11 cellular contexts compared by ENCODE assay signal in the genomic region with DNA sequence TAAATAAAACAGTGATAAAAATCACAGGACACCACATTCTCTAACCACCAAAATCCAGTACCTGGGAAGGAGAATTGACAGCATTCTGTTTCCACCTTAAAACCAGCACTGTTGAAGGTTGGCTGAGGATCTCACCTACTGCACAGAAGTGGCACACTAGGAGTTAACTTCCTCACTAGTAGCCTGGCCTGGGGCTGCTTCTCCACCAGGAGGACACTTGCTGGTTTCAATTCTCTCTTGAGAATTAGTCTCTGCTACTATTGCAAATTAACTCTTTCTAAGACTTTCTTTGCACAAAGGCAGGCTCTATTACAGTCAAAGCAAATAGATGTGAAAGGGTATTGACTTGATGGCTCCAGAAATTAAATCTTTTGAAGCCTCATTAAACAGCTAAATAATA. TPM values are rescaled to one million over a fixed set of nuclear protein-coding genes. Genes with fewer than 3 reads are reported as not detected.
DNase-seq lines count a peak whose midpoint lies in the region; ATAC-seq and TF ChIP-seq lines count a peak whose summit lies in the region.
"Had no signal": no experiment of that assay in that cellular context is flagged by ENCODE, and none has a peak within 500 bp of the region (broad histone marks: within the 10 kb centered on the region; RNA-seq: fewer than 3 reads in every experiment).

No MANE protein-coding gene starts in this region.

- H3K27ac ChIP-seq in GM23338 (ENCODE audit: low read depth): no peak overlapping the region
- no peak overlapping the region for H3K27ac ChIP-seq in neural cell (ENCODE audit: low read length)
- H3K27ac ChIP-seq: foreskin keratinocyte had no signal

- H3K79me2 ChIP-seq in GM23338 (replicated peaks; ENCODE audit: insufficient read depth) (peaks cover 14% of the 10 kb centered on the region), neural cell (replicated peaks; ENCODE audit: insufficient read depth, low read length) (peaks cover 16% of the 10 kb centered on the region)

- H3F3A ChIP-seq in GM23338 (replicated peaks; ENCODE audit: low read depth): no peaks in the 10 kb centered on the region
- H3F3A ChIP-seq in neural cell (ENCODE audit: insufficient read depth, low read length, poor library complexity, severe bottlenecking): no peaks in the 10 kb centered on the region

- no peaks in the 10 kb centered on the region for H3K9me3 Mint-ChIP-seq in GM23338
- H3K9me3 Mint-ChIP-seq in dendritic cell treated with granulocyte-macrophage colony-stimulating factor and Interleukin-4, amounts not matched to agents 40 ng/mL and 50 ng/mL, for 4 days: no peaks in the 10 kb centered on the region
- no peaks in the 10 kb centered on the region for H3K9me3 Mint-ChIP-seq in activated CD8-positive, alpha-beta memory T cell treated with anti-CD3 and anti-CD28 coated beads, Interleukin-2, amount 10 ng/mL, durations not matched to agents 7 days and 5 days (ENCODE audit: low read depth)

- no peaks in the 10 kb centered on the region for H3K9me3 ChIP-seq in neural cell (ENCODE audit: low read length)

- H3K27me3 ChIP-seq in GM23338 (ENCODE audit: insufficient read depth) (no peaks in the 10 kb centered on the region), neural cell (ENCODE audit: insufficient read depth, low read depth, low read length) (no peaks in the 10 kb centered on the region)

- H3K4me2 ChIP-seq in GM23338 (no peak overlapping the region), neural cell (ENCODE audit: low read length) (no peak overlapping the region)

- peaks cover 44% of the 10 kb centered on the region for H3K4me1 ChIP-seq in GM23338 (ENCODE audit: insufficient read depth)

- no peaks in the 10 kb centered on the region; the same call in 2 of the 3 replicates for H3K36me3 Mint-ChIP-seq in GM23338 (ENCODE audit: low read depth)
- peaks cover 27% of the 10 kb centered on the region for H3K36me3 Mint-ChIP-seq in dendritic cell treated with granulocyte-macrophage colony-stimulating factor and Interleukin-4, amounts not matched to agents 40 ng/mL and 50 ng/mL, for 4 days (ENCODE audit: low read depth)
- H3K36me3 Mint-ChIP-seq in activated CD8-positive, alpha-beta memory T cell treated with anti-CD3 and anti-CD28 coated beads, Interleukin-2, amount 10 ng/mL, durations not matched to agents 7 days and 5 days: peaks cover 3% of the 10 kb centered on the region

- no peak overlapping the region for H2AFZ ChIP-seq in GM23338
- no peak overlapping the region for H2AFZ ChIP-seq in neural cell (ENCODE audit: low read depth, low read length)

- peaks cover 10% of the 10 kb centered on the region for H3K27me3 Mint-ChIP-seq in GM23338 (ENCODE audit: insufficient read depth, low read depth, poor library complexity)
- peaks cover 49% of the 10 kb centered on the region for H3K27me3 Mint-ChIP-seq in dendritic cell treated with granulocyte-macrophage colony-stimulating factor and Interleukin-4, amounts not matched to agents 40 ng/mL and 50 ng/mL, for 4 days
- H3K27me3 Mint-ChIP-seq in activated CD8-positive, alpha-beta memory T cell treated with anti-CD3 and anti-CD28 coated beads, Interleukin-2, amount 10 ng/mL, durations not matched to agents 7 days and 5 days: peaks cover 38% of the 10 kb centered on the region

- H3K36me3 ChIP-seq in GM23338 (ENCODE audit: insufficient read depth) (no peaks in the 10 kb centered on the region), neural cell (ENCODE audit: insufficient read depth, low read length) (no peaks in the 10 kb centered on the region)

- H3K4me3 ChIP-seq in GM23338 (no peak overlapping the region), neural cell (ENCODE audit: low read length) (no peak overlapping the region)

- CTCF ChIA-PET in activated CD8-positive, alpha-beta memory T cell treated with anti-CD3 and anti-CD28 coated beads, Interleukin-2, amount 10 ng/mL, durations not matched to agents 7 days and 5 days (lab: Charles Lee): no interaction called here

- TF ChIP-seq EP300 in neural cell (conservative IDR thresholded peaks at IDR 0.05; ENCODE audit: poor library complexity, severe bottlenecking): no peak

- peak; percentile 10 to 44; a peak in 2 of 4 replicates for TF ChIP-seq CTCF in GM23338 (conservative IDR thresholded peaks at IDR 0.05; ENCODE audit: low read depth in 2 of 2)
- TF ChIP-seq CTCF in neural cell (IDR thresholded peaks at IDR 0.05; ENCODE audit: poor library complexity, severe bottlenecking): peak; percentile 26

- peaks cover 52% of the 10 kb centered on the region for H3K4me1 Mint-ChIP-seq in GM23338
- peaks cover 32% of the 10 kb centered on the region for H3K4me1 Mint-ChIP-seq in dendritic cell treated with granulocyte-macrophage colony-stimulating factor and Interleukin-4, amounts not matched to agents 40 ng/mL and 50 ng/mL, for 4 days (ENCODE audit: low read depth)
- H3K4me1 Mint-ChIP-seq in activated CD8-positive, alpha-beta memory T cell treated with anti-CD3 and anti-CD28 coated beads, Interleukin-2, amount 10 ng/mL, durations not matched to agents 7 days and 5 days: peaks cover 4% of the 10 kb centered on the region

- intact Hi-C loops in dendritic cell treated with granulocyte-macrophage colony-stimulating factor and Interleukin-4, amounts not matched to agents 40 ng/mL and 50 ng/mL, for 4 days (cut with micrococcal nuclease): no loop called here

- TF ChIP-seq RAD21 in neural cell (conservative IDR thresholded peaks at IDR 0.05): no peak

- ATAC-seq in GM23338: peak; percentile 54
- ATAC-seq in GM18519 (IDR thresholded peaks at IDR 0.05; ENCODE audit: low FRiP score, unreplicated experiment): no peak
- no peak for ATAC-seq in HG03460 (IDR thresholded peaks at IDR 0.05; ENCODE audit: unreplicated experiment)
- no peak for ATAC-seq in activated CD8-positive, alpha-beta memory T cell treated with anti-CD3 and anti-CD28 coated beads, Interleukin-2, amount 10 ng/mL, durations not matched to agents 7 days and 5 days
- ATAC-seq: foreskin keratinocyte had no signal

- no peak overlapping the region for H3K27ac Mint-ChIP-seq in GM23338
- H3K27ac Mint-ChIP-seq in dendritic cell treated with granulocyte-macrophage colony-stimulating factor and Interleukin-4, amounts not matched to agents 40 ng/mL and 50 ng/mL, for 4 days: no peak overlapping the region
- no peak overlapping the region for H3K27ac Mint-ChIP-seq in activated CD8-positive, alpha-beta memory T cell treated with anti-CD3 and anti-CD28 coated beads, Interleukin-2, amount 10 ng/mL, durations not matched to agents 7 days and 5 days

- H3K9ac ChIP-seq in neural cell (ENCODE audit: low read length): no peak overlapping the region

- H3K9me2 ChIP-seq in GM23338 (ENCODE audit: insufficient read depth): no peaks in the 10 kb centered on the region
- H3K9me2 ChIP-seq in neural cell (ENCODE audit: insufficient read depth, low read length): no peaks in the 10 kb centered on the region

- DNase-seq in GM23338 (ENCODE audit: low spot score) (peak; percentile 89), NCI-H2029 treated with DMSO at 0.1 percent for 48 hours (lab: John Stamatoyannopoulos, UW) (peak; percentile 44), GM03348 (ENCODE audit: low spot score) (no peak)
- DNase-seq in activated CD8-positive, alpha-beta memory T cell treated with anti-CD3 and anti-CD28 coated beads, Interleukin-2, amount 10 ng/mL, durations not matched to agents 7 days and 5 days: no peak
- DNase-seq: SHP77 had no signal

- no peak overlapping the region for H3K4me3 Mint-ChIP-seq in GM23338
- H3K4me3 Mint-ChIP-seq in dendritic cell treated with granulocyte-macrophage colony-stimulating factor and Interleukin-4, amounts not matched to agents 40 ng/mL and 50 ng/mL, for 4 days: peak overlapping the region; percentile 6
- no peak overlapping the region for H3K4me3 Mint-ChIP-seq in activated CD8-positive, alpha-beta memory T cell treated with anti-CD3 and anti-CD28 coated beads, Interleukin-2, amount 10 ng/mL, durations not matched to agents 7 days and 5 days

- H4K20me1 ChIP-seq in GM23338 (replicated peaks; ENCODE audit: insufficient read depth) (no peaks in the 10 kb centered on the region), neural cell (ENCODE audit: insufficient read depth) (no peaks in the 10 kb centered on the region)

TF ChIP-seq in neural cell, 6 proteins besides CTCF, POLR2A, EP300 and RAD21:
- TF ChIP-seq, protein P1, sequence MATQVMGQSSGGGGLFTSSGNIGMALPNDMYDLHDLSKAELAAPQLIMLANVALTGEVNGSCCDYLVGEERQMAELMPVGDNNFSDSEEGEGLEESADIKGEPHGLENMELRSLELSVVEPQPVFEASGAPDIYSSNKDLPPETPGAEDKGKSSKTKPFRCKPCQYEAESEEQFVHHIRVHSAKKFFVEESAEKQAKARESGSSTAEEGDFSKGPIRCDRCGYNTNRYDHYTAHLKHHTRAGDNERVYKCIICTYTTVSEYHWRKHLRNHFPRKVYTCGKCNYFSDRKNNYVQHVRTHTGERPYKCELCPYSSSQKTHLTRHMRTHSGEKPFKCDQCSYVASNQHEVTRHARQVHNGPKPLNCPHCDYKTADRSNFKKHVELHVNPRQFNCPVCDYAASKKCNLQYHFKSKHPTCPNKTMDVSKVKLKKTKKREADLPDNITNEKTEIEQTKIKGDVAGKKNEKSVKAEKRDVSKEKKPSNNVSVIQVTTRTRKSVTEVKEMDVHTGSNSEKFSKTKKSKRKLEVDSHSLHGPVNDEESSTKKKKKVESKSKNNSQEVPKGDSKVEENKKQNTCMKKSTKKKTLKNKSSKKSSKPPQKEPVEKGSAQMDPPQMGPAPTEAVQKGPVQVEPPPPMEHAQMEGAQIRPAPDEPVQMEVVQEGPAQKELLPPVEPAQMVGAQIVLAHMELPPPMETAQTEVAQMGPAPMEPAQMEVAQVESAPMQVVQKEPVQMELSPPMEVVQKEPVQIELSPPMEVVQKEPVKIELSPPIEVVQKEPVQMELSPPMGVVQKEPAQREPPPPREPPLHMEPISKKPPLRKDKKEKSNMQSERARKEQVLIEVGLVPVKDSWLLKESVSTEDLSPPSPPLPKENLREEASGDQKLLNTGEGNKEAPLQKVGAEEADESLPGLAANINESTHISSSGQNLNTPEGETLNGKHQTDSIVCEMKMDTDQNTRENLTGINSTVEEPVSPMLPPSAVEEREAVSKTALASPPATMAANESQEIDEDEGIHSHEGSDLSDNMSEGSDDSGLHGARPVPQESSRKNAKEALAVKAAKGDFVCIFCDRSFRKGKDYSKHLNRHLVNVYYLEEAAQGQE (IDR thresholded peaks at IDR 0.05; ENCODE audit: borderline replicate concordance): no peak
- TF ChIP-seq EZH2 (IDR thresholded peaks at IDR 0.05; ENCODE audit: borderline replicate concordance, insufficient read depth, low read length, poor library complexity, severe bottlenecking) (no peak), SMC3 (conservative IDR thresholded peaks at IDR 0.05; ENCODE audit: poor library complexity) (no peak), TAF1 (IDR thresholded peaks at IDR 0.05; ENCODE audit: low read depth) (no peak), POLR2AphosphoS5 (IDR thresholded peaks at IDR 0.05) (no peak), MXI1 (conservative IDR thresholded peaks at IDR 0.05; ENCODE audit: poor library complexity, severe bottlenecking) (no peak)

RNA-seq across cellular contexts. Expression of a gene that starts 2.3 kb away (rescaled TPM):
- 22.7 and 26.8 TPM in 2 replicates for total RNA-seq in GM23338 (2014; rRNA removed; shearing (Covaris generic))
- 30.7 and 31.7 TPM in 2 replicates for polyA plus RNA-seq in GM23338 (2016; fragmentation: Nextera tagmentation; extraction: Ambion mirVana)
- 35.2 and 53.5 TPM in 2 replicates for polyA plus RNA-seq in neural cell
- 59.2 and 66.0 TPM in 2 replicates for polyA minus RNA-seq in neural cell
- total RNA-seq in activated CD8-positive, alpha-beta memory T cell treated with anti-CD3 and anti-CD28 coated beads, Interleukin-2, amount 10 ng/mL, durations not matched to agents 7 days and 5 days: not detected
- total RNA-seq: activated CD8-positive, alpha-beta memory T cell treated with anti-CD3 and anti-CD28 coated beads for 36 hours had no signal

Comparison
In these comparisons a context has a peak if more than half of its experiments do, and no peak if none do; other contexts are left out.
1. DNase-seq: peak in GM23338 (single experiment) and NCI-H2029 treated with DMSO at 0.1 percent for 48 hours (single experiment); none in GM03348 (single experiment) and activated CD8-positive, alpha-beta memory T cell treated with anti-CD3 and anti-CD28 coated beads, Interleukin-2, amount 10 ng/mL, durations not matched to agents 7 days and 5 days (single experiment).
2. RNA of a gene that starts 2.3 kb away (total RNA-seq): 22.7 to 26.8 TPM in GM23338; not detected in activated CD8-positive, alpha-beta memory T cell treated with anti-CD3 and anti-CD28 coated beads, Interleukin-2, amount 10 ng/mL, durations not matched to agents 7 days and 5 days; every median in the first group is over 10 times any median in the second.